Comparison of ENCODE assay signal across 20 cellular contexts in the genomic region with DNA sequence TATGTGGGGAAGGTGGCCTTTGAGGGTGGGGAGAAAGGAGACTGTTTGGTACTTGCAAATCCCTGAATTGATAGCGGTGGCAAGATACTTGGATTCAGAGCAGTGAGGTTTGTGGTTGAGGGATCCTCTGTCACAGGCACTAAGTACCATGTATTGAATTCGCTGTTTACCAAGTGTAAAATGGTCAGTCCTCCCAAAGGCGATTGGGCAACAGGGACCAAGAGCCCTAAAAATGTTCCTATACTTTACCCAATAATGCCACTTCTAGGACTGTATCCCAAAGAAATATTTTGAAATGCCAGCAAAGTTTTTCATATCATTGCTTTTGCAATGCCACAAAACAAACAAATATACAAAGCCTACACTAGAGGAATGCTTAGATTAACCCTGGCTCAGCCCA. TPM values are rescaled to one million over a fixed set of nuclear protein-coding genes. Genes with fewer than 3 reads are reported as not detected.
A peak's percentile ranks its signal among the peaks of the same experiment; 100 is the strongest.
DNase-seq lines count a peak whose midpoint lies in the region; ATAC-seq, FAIRE-seq and TF ChIP-seq lines count a peak whose summit lies in the region.
"Had no signal": no experiment of that assay in that cellular context is flagged by ENCODE, and none has a peak within 500 bp of the region (broad histone marks: within the 10 kb centered on the region; RNA-seq: fewer than 3 reads in every experiment).

No MANE protein-coding gene starts in this region.

- H3K4me1 ChIP-seq in PC-9 (replicated peaks; ENCODE audit: insufficient read depth) = peaks cover 52% of the 10 kb centered on the region
- peaks cover 57% of the 10 kb centered on the region for H3K4me1 ChIP-seq in body of pancreas
- H3K4me1 ChIP-seq in trophoblast cell (ENCODE audit: control insufficient read depth in 1 of 2, insufficient read depth in 2 of 2, low read length in 2 of 2) = peaks cover 17 to 31% of the 10 kb centered on the region in 2 experiments
- H3K4me1 ChIP-seq in kidney (ENCODE audit: control insufficient read depth in 1 of 2, insufficient read depth in 1 of 2, low read depth in 1 of 2, low read length in 2 of 2) = no peaks in the 10 kb centered on the region
- H3K4me1 ChIP-seq: Peyer's patch had no signal

- intact Hi-C loops in Calu3 (cut with micrococcal nuclease; ENCODE audit: unreplicated experiment) = no loop called here
- intact Hi-C loops in PC-9 (cut with micrococcal nuclease; ENCODE audit: unreplicated experiment) = no loop called here
- intact Hi-C loops in body of pancreas (cut with DNase I) = no loop called here
- intact Hi-C loops in kidney (cut with DNase I) = no loop called here

- WGBS in body of pancreas, 2 donors = 93 to 96% methylated on average over 3 of the region's 3 CpGs
- WGBS in trophoblast cell (ENCODE audit: extremely low coverage, insufficient coverage, insufficient read length) = no CpG with 5 or more reads among the region's 3 CpGs

- no peak overlapping the region for H3K23ac ChIP-seq in trophoblast cell (ENCODE audit: low read length)

- no peak overlapping the region for H2BK12ac ChIP-seq in trophoblast cell (ENCODE audit: low read length)

- no peak for ATAC-seq in body of pancreas

- no peaks in the 10 kb centered on the region for H3K9me2 ChIP-seq in PC-9 (ENCODE audit: insufficient read depth)

- no peak overlapping the region for H4K8ac ChIP-seq in trophoblast cell (ENCODE audit: low read depth, low read length)

- BruUV-seq in Calu3 (replicated peaks; lab: Mats Ljungman, UMichigan) (no TSS peak), PC-9 (replicated peaks; lab: Mats Ljungman, UMichigan) (no TSS peak)

- no peak overlapping the region for H4K12ac ChIP-seq in trophoblast cell (ENCODE audit: low read depth, low read length)

- H3K9me3 ChIP-seq in PC-9 (ENCODE audit: insufficient read depth, low read depth) = no peaks in the 10 kb centered on the region
- H3K9me3 ChIP-seq in body of pancreas = no peaks in the 10 kb centered on the region
- H3K9me3 ChIP-seq in trophoblast cell (ENCODE audit: insufficient read depth, low read depth, low read length) = no peaks in the 10 kb centered on the region
- H3K9me3 ChIP-seq in kidney (ENCODE audit: control insufficient read depth in 1 of 2, low read length in 2 of 2) = no peaks in the 10 kb centered on the region
- H3K9me3 ChIP-seq: MG63, Peyer's patch had no signal

- DNase-seq in Calu3 (no peak), PC-9 (no peak), body of pancreas (no peak), trophoblast cell (no peak), AML-193 (lab: John Stamatoyannopoulos, UW) (no peak), SIG-M5 treated with dmso at 0.1 percent for 504 hours (lab: John Stamatoyannopoulos, UW; ENCODE audit: unreplicated experiment) (no peak), kidney (no peak)
- DNase-seq: C1 segment of cervical spinal cord; CD8-positive, alpha-beta memory T cell; NCI-H1048; NCI-H146; NCI-H2029 treated with DMSO at 0.1 percent for 48 hours; NCI-H2171; NCI-H526; Peyer's patch had no signal

- peaks cover 19% of the 10 kb centered on the region for H3K79me1 ChIP-seq in trophoblast cell (ENCODE audit: low read length)

- peaks cover 31% of the 10 kb centered on the region for H3F3A ChIP-seq in PC-9 (ENCODE audit: insufficient read depth, low read depth)

- TF ChIP-seq CTCF in Calu3 (IDR thresholded peaks at IDR 0.05; ENCODE audit: unreplicated experiment) = no peak
- TF ChIP-seq CTCF in PC-9 (conservative IDR thresholded peaks at IDR 0.05) = no peak
- no peak for TF ChIP-seq CTCF in body of pancreas (IDR thresholded peaks at IDR 0.05)
- TF ChIP-seq CTCF in kidney (IDR thresholded peaks at IDR 0.05; ENCODE audit: borderline replicate concordance, extremely low read depth, insufficient read depth) = no peak

- POLR2A ChIA-PET in PC-9 (lab: Charles Lee; ENCODE audit: unreplicated experiment) = interaction anchor here (0.8 kb wide), 1 partner anchor 17 kb away, joined by 4 read pairs; no protein-coding TSS in a partner anchor

- TF ChIP-seq POLR2A in body of pancreas (IDR thresholded peaks at IDR 0.05) = no peak

- no peaks in the 10 kb centered on the region for H3K36me3 ChIP-seq in PC-9 (ENCODE audit: low read depth)
- H3K36me3 ChIP-seq in body of pancreas (replicated peaks in 1 of 2; ENCODE audit: insufficient read depth in 1 of 2, low read depth in 2 of 2) = no peaks in the 10 kb centered on the region
- H3K36me3 ChIP-seq in trophoblast cell (ENCODE audit: control insufficient read depth in 1 of 2, insufficient read depth in 2 of 2, low read length in 2 of 2) = no peaks in the 10 kb centered on the region
- H3K36me3 ChIP-seq in kidney (ENCODE audit: control insufficient read depth in 1 of 2, insufficient read depth in 2 of 2, low read length in 2 of 2) = no peaks in the 10 kb centered on the region
- H3K36me3 ChIP-seq: MG63, Peyer's patch had no signal

- no peak overlapping the region for H2BK120ac ChIP-seq in trophoblast cell (ENCODE audit: insufficient read depth, low read length, poor library complexity)

- peak overlapping the region; percentile 73 for H3K27ac Mint-ChIP-seq in Calu3 (ENCODE audit: unreplicated experiment)
- H3K27ac Mint-ChIP-seq: CD8-positive, alpha-beta memory T cell had no signal

- CTCF ChIA-PET in Calu3 (lab: Charles Lee) = interaction anchor here (3.1 kb wide), 1 partner anchor 189 kb away, joined by 14 read pairs; no protein-coding TSS in a partner anchor
- CTCF ChIA-PET in PC-9 (lab: Charles Lee) = interaction anchor here (1.1 to 2.0 kb wide), 2 partner anchors 17 to 189 kb away, joined by 5 to 8 read pairs; no protein-coding TSS in a partner anchor

- H3K27ac ChIP-seq in PC-9 (peak overlapping the region; percentile 73), body of pancreas (peak overlapping the region; percentile 61 to 69 (median 66)), trophoblast cell (ENCODE audit: low read depth, low read length) (no peak overlapping the region), kidney (ENCODE audit: low read depth in 2 of 2, low read length in 2 of 2) (no peak overlapping the region)
- H3K27ac ChIP-seq: Peyer's patch, SK-N-MC had no signal

- H3K4me3 ChIP-seq in PC-9 (no peak overlapping the region), body of pancreas (no peak overlapping the region), trophoblast cell (ENCODE audit: low read depth, low read length) (no peak overlapping the region), kidney (ENCODE audit: low read length in 2 of 2) (no peak overlapping the region)
- H3K4me3 ChIP-seq: MG63, Peyer's patch, SK-N-MC had no signal

- H2BK5ac ChIP-seq in trophoblast cell (ENCODE audit: low read depth, low read length, poor library complexity) = no peak overlapping the region

- H3K27me3 ChIP-seq in PC-9 (ENCODE audit: insufficient read depth, low read depth) = no peaks in the 10 kb centered on the region
- H3K27me3 ChIP-seq in body of pancreas = no peaks in the 10 kb centered on the region
- no peaks in the 10 kb centered on the region for H3K27me3 ChIP-seq in trophoblast cell (ENCODE audit: insufficient read depth, low read length)
- H3K27me3 ChIP-seq: MG63, Peyer's patch had no signal

- H3K79me2 ChIP-seq in PC-9 (ENCODE audit: low read depth) (no peaks in the 10 kb centered on the region), trophoblast cell (ENCODE audit: control insufficient read depth, insufficient read depth, low read length, poor library complexity) (no peaks in the 10 kb centered on the region)

- no peak overlapping the region for H2AFZ ChIP-seq in PC-9
- no peak overlapping the region for H2AFZ ChIP-seq in trophoblast cell (ENCODE audit: insufficient read depth, low read length, poor library complexity)

- no peak overlapping the region for H2AK5ac ChIP-seq in trophoblast cell (ENCODE audit: low read length)

- H3K36me3 Mint-ChIP-seq in Calu3 (ENCODE audit: insufficient read depth, unreplicated experiment) = peaks cover 14% of the 10 kb centered on the region
- H3K36me3 Mint-ChIP-seq: CD8-positive, alpha-beta memory T cell had no signal

- no peak overlapping the region for H3K4me3 Mint-ChIP-seq in Calu3 (ENCODE audit: low read depth, unreplicated experiment)
- H3K4me3 Mint-ChIP-seq: CD8-positive, alpha-beta memory T cell had no signal

- no peak for FAIRE-seq in kidney (lab: Jason Lieb, UNC)
- FAIRE-seq: D721Med, GM12891, H1 had no signal

- no peak overlapping the region for H3K4ac ChIP-seq in trophoblast cell (ENCODE audit: low read depth, low read length)

- no peak overlapping the region for H3K9ac ChIP-seq in trophoblast cell (ENCODE audit: low read length)
- no peak overlapping the region for H3K9ac ChIP-seq in kidney (ENCODE audit: low read length in 2 of 2)

- peak overlapping the region; percentile 54; the same call in 1 of the 2 replicates for H3K4me2 ChIP-seq in PC-9
- no peak overlapping the region for H3K4me2 ChIP-seq in trophoblast cell (ENCODE audit: low read length)

- peaks cover 74% of the 10 kb centered on the region for H3K4me1 Mint-ChIP-seq in Calu3 (ENCODE audit: low read depth, unreplicated experiment)

- no peak overlapping the region for H3K14ac ChIP-seq in trophoblast cell (ENCODE audit: low read length)

- no peak overlapping the region for H3K18ac ChIP-seq in trophoblast cell (ENCODE audit: low read length)

- H4K20me1 ChIP-seq in PC-9 (ENCODE audit: insufficient read depth) = no peaks in the 10 kb centered on the region

- H3K9me3 Mint-ChIP-seq in Calu3 (ENCODE audit: low read depth, unreplicated experiment) = no peaks in the 10 kb centered on the region
- H3K9me3 Mint-ChIP-seq: CD8-positive, alpha-beta memory T cell had no signal

- H3K27me3 Mint-ChIP-seq in Calu3 (ENCODE audit: unreplicated experiment) = no peaks in the 10 kb centered on the region

- peak overlapping the region; percentile 25 for H4K91ac ChIP-seq in trophoblast cell (ENCODE audit: low read depth, low read length)

RNA-seq across cellular contexts. Expression of gene MRPS22, which starts 43.4 kb away (rescaled TPM):
- total RNA-seq in Calu3 (2022) (79.5 and 82.4 TPM in 2 replicates), PC-9 (2021) (64.8 and 68.0 TPM in 2 replicates), body of pancreas (10 to 100 TPM; 18.7 to 29.7 TPM), kidney (36.7 TPM)
- 54.2 and 55.0 TPM in 2 replicates for polyA plus RNA-seq in trophoblast cell (2013)
- 58.7 TPM for polyA plus RNA-seq in kidney (ENCODE audit: insufficient read depth, low read depth, low replicate concordance)

Comparison
In these comparisons a context has a peak if more than half of its experiments do, and no peak if none do; other contexts are left out.
1. H3K27ac ChIP-seq: peak in PC-9 (single experiment) and body of pancreas (4 of 4); none in trophoblast cell (single experiment) and kidney (0 of 2).